Comparison of ENCODE assay signal across 8 cellular contexts in the genomic region with DNA sequence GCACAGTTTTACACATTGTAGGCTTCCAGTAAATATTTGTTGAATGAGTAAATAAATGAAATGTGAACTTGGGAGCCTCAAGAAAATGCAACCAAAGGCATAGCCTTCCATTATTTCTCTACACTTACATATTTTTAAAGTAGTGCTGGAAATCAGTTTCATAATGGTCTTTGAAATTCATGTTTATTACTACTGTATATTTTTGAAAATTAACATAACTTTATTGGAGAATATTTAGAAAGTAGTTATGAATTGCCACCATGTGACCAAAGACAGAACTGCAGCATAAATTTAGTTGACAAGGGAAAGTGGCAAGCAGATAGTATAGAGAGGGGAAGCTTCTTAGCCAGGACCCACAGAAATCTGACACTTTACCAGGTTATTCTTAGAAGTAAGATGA. TPM values are rescaled to one million over a fixed set of nuclear protein-coding genes. Genes with fewer than 3 reads are reported as not detected.
DNase-seq lines count a peak whose midpoint lies in the region; FAIRE-seq and TF ChIP-seq lines count a peak whose summit lies in the region.

No MANE protein-coding gene starts in this region.

- H3K56ac ChIP-seq in mesendoderm (ENCODE audit: low read length): no peak overlapping the region

- no peaks in the 10 kb centered on the region for H3K4me1 ChIP-seq in mesendoderm (ENCODE audit: control insufficient read depth, low read depth, low read length)

- no peak overlapping the region for H2AK5ac ChIP-seq in mesendoderm (ENCODE audit: low read length)

- H4K5ac ChIP-seq in mesendoderm (ENCODE audit: low read length): no peak overlapping the region

- H3K79me2 ChIP-seq in mesendoderm (ENCODE audit: control insufficient read depth, insufficient read depth, low read length): peaks cover 5% of the 10 kb centered on the region

- H2BK5ac ChIP-seq in mesendoderm (ENCODE audit: low read length): no peak overlapping the region

- H3K4me2 ChIP-seq in mesendoderm (ENCODE audit: low read length): no peak overlapping the region

- DNase-seq in BJ (ENCODE audit: low read depth) (no peak), GM19239 (ENCODE audit: insufficient read length, low spot score) (no peak), RCC 7860 (ENCODE audit: low spot score) (no peak), glomerular visceral epithelial cell (ENCODE audit: extremely low spot score) (peak; percentile 4), NCI-H345 treated with DMSO at 0.1 percent for 48 hours (lab: John Stamatoyannopoulos, UW; ENCODE audit: unreplicated experiment) (no peak), H54 (ENCODE audit: insufficient read length, low spot score) (no peak), mesendoderm (no peak), DMS153 treated with DMSO at 0.1 percent for 48 hours (lab: John Stamatoyannopoulos, UW; ENCODE audit: unreplicated experiment) (no peak)

- CTCF ChIA-PET in BJ (lab: Yijun Ruan, JAX): interaction anchor here (2.0 kb wide), 1 partner anchor 37 kb away, joined by 4 read pairs; no protein-coding TSS in a partner anchor

- H3K79me1 ChIP-seq in mesendoderm (ENCODE audit: low read length): no peaks in the 10 kb centered on the region

- H3K27ac ChIP-seq in mesendoderm (ENCODE audit: low read depth, low read length): no peak overlapping the region

- POLR2A ChIA-PET in BJ (lab: Charles Lee): no interaction called here

- no peak overlapping the region for H3K23ac ChIP-seq in mesendoderm (ENCODE audit: low read length)

- no peak overlapping the region for H3K9ac ChIP-seq in mesendoderm (ENCODE audit: low read length)

- peak; percentile 61 for FAIRE-seq in GM19239 (lab: Jason Lieb, UNC)
- FAIRE-seq in RCC 7860 (lab: Jason Lieb, UNC): peak; percentile 4
- no peak for FAIRE-seq in H54 (lab: Jason Lieb, UNC)

- H3K36me3 ChIP-seq in BJ (ENCODE audit: control insufficient read depth, insufficient read depth, low read length): peaks cover 2% of the 10 kb centered on the region; the same call in 1 of the 2 replicates
- H3K36me3 ChIP-seq in mesendoderm (ENCODE audit: control insufficient read depth, insufficient read depth, low read length): no peaks in the 10 kb centered on the region

- no peak overlapping the region for H3K4ac ChIP-seq in mesendoderm (ENCODE audit: low read depth, low read length)

- H3K27me3 ChIP-seq in BJ (ENCODE audit: control insufficient read depth, insufficient read depth, low read length) (no peaks in the 10 kb centered on the region), mesendoderm (ENCODE audit: insufficient read depth, low read length, poor library complexity) (no peaks in the 10 kb centered on the region)

- no peak overlapping the region for H2BK120ac ChIP-seq in mesendoderm (ENCODE audit: low read depth, low read length)

- no peak overlapping the region for H4K8ac ChIP-seq in mesendoderm (ENCODE audit: low read depth, low read length)

- TF ChIP-seq POLR2A in H54 (IDR thresholded peaks at IDR 0.05; ENCODE audit: low read depth, low read length): no peak

- H3K4me3 ChIP-seq in BJ (ENCODE audit: low read depth, low read length) (no peak overlapping the region), mesendoderm (ENCODE audit: low read length) (no peak overlapping the region)

- no peak overlapping the region for H2BK15ac ChIP-seq in mesendoderm (replicated peaks; ENCODE audit: low read depth)

- H3K18ac ChIP-seq in mesendoderm (ENCODE audit: low read length): no peak overlapping the region

- peak; percentile 36; the same call in 1 of the 2 replicates for TF ChIP-seq CTCF in BJ (IDR thresholded peaks at IDR 0.05; ENCODE audit: insufficient read depth, low read depth, low read length)

RNA-seq across cellular contexts. Expression of gene TCEAL8, which starts 6.4 kb away (rescaled TPM):
- polyA plus RNA-seq in BJ (2011; rRNA removed): 26.7 and 76.1 TPM in 2 replicates
- 5.9 and 7.3 TPM in 2 replicates for polyA minus RNA-seq in BJ (2011; rRNA and poly(A)+ RNA removed)
- polyA plus RNA-seq in mesendoderm (2013, experiment 1 of 2): 214 TPM
- 208 TPM for polyA plus RNA-seq in mesendoderm (2013, experiment 2 of 2)

RNA-seq across cellular contexts. Expression of gene TCEAL5, which starts 28.0 kb away (rescaled TPM):
- not detected in 2 replicates for polyA plus RNA-seq in BJ (2011; rRNA removed)
- not detected in 2 replicates for polyA minus RNA-seq in BJ (2011; rRNA and poly(A)+ RNA removed)
- polyA plus RNA-seq in mesendoderm (2013, experiment 1 of 2): 2.6 TPM
- 3.0 TPM for polyA plus RNA-seq in mesendoderm (2013, experiment 2 of 2)

RNA-seq across cellular contexts. Expression of gene BEX4, which starts 33.6 kb away (rescaled TPM):
- 13.6 and 38.7 TPM in 2 replicates for polyA plus RNA-seq in BJ (2011; rRNA removed)
- 1.2 and 2.8 TPM in 2 replicates for polyA minus RNA-seq in BJ (2011; rRNA and poly(A)+ RNA removed)
- 127 TPM for polyA plus RNA-seq in mesendoderm (2013, experiment 1 of 2)
- polyA plus RNA-seq in mesendoderm (2013, experiment 2 of 2): 122 TPM
